1 cellular context compared by ENCODE assay signal in genomic region chr4:55158957-55159356, GRCh38.
TF ChIP-seq lines count a peak whose summit lies in the region.

No MANE protein-coding gene starts in this region.

TF ChIP-seq in GM23338, 12 proteins besides CTCF, POLR2A, EP300 and RAD21 (continued from another document):
- TF ChIP-seq ZNF462 (CRISPR knock-in tag; IDR thresholded peaks at IDR 0.05) = no peak
- TF ChIP-seq EZH2phosphoT487 (IDR thresholded peaks at IDR 0.05; ENCODE audit: unreplicated experiment) = no peak
- no peak for TF ChIP-seq NANOG (IDR thresholded peaks at IDR 0.05; ENCODE audit: borderline replicate concordance)
